In genomic region chr19:32406161-32407003, GRCh38 we compare ENCODE assay signal across 8 cellular contexts. TPM values are rescaled to one million over a fixed set of nuclear protein-coding genes. Genes with fewer than 3 reads are reported as not detected.
DNase-seq lines count a peak whose midpoint lies in the region; ATAC-seq and TF ChIP-seq lines count a peak whose summit lies in the region.

No MANE protein-coding gene starts in this region.

- DNase-seq in A673 (ENCODE audit: low spot score) (peak; percentile 31), GM23338 (ENCODE audit: low spot score) (peak; percentile 83)
- DNase-seq in activated CD8-positive, alpha-beta T cell treated with anti-CD3 and anti-CD28 coated beads, Interleukin-2, amount 10 ng/mL, durations not matched to agents 7 days and 5 days, result no peak

- peak overlapping the region; percentile 63; the same call in 1 of the 2 replicates for H2AFZ ChIP-seq in GM23338

- intact Hi-C loops in A673 (cut with micrococcal nuclease; ENCODE audit: unreplicated experiment), result no loop called here

- no peaks in the 10 kb centered on the region for H3K9me3 ChIP-seq in A673 (ENCODE audit: low read depth, low read length, poor library complexity, severe bottlenecking)
- no peaks in the 10 kb centered on the region for H3K9me3 ChIP-seq in iPS-18a (ENCODE audit: control insufficient read depth, low read depth, low read length)
- no peaks in the 10 kb centered on the region for H3K9me3 ChIP-seq in stomach smooth muscle (ENCODE audit: control insufficient read depth in 2 of 2, low read length in 2 of 2)

- peaks cover 22% of the 10 kb centered on the region for H3K4me1 ChIP-seq in A673 (ENCODE audit: insufficient read depth, low read length, poor library complexity, severe bottlenecking)
- H3K4me1 ChIP-seq in GM23338 (ENCODE audit: insufficient read depth), result peaks cover 22% of the 10 kb centered on the region
- H3K4me1 ChIP-seq in iPS-18a (ENCODE audit: control insufficient read depth, low read depth, low read length), result peaks cover 16% of the 10 kb centered on the region
- peaks cover 10% of the 10 kb centered on the region for H3K4me1 ChIP-seq in stomach smooth muscle (ENCODE audit: control insufficient read depth, insufficient read depth, low read length)

- no peaks in the 10 kb centered on the region for H3K27me3 ChIP-seq in A673 (replicated peaks; ENCODE audit: insufficient read depth, low read depth, low read length, poor library complexity)
- no peaks in the 10 kb centered on the region for H3K27me3 ChIP-seq in GM23338 (ENCODE audit: insufficient read depth)
- H3K27me3 ChIP-seq in iPS-18a (ENCODE audit: control insufficient read depth, insufficient read depth, low read length), result no peaks in the 10 kb centered on the region
- H3K27me3 ChIP-seq in stomach smooth muscle (ENCODE audit: control insufficient read depth in 1 of 2, insufficient read depth in 2 of 2, low read length in 2 of 2), result no peaks in the 10 kb centered on the region

- ATAC-seq in GM23338 (no peak; the same call in 2 of the 3 replicates), GM18868 (IDR thresholded peaks at IDR 0.05; ENCODE audit: unreplicated experiment) (no peak), GM21723 (IDR thresholded peaks at IDR 0.05; ENCODE audit: unreplicated experiment) (no peak), GM19023 (IDR thresholded peaks at IDR 0.05; ENCODE audit: unreplicated experiment) (no peak)
- ATAC-seq in activated CD8-positive, alpha-beta T cell treated with anti-CD3 and anti-CD28 coated beads, Interleukin-2, amount 10 ng/mL, durations not matched to agents 7 days and 5 days, result no peak

- BruUV-seq in A673 (replicated peaks; lab: Mats Ljungman, UMichigan), result no TSS peak

- peaks cover 10% of the 10 kb centered on the region for H3F3A ChIP-seq in GM23338 (replicated peaks; ENCODE audit: low read depth)

- H3K36me3 Mint-ChIP-seq in GM23338 (ENCODE audit: low read depth), result peaks cover 41% of the 10 kb centered on the region
- H3K36me3 Mint-ChIP-seq in activated CD8-positive, alpha-beta T cell treated with anti-CD3 and anti-CD28 coated beads, Interleukin-2, amount 10 ng/mL, durations not matched to agents 7 days and 5 days (ENCODE audit: low read depth), result peaks cover 22% of the 10 kb centered on the region

- H3K79me2 ChIP-seq in GM23338 (replicated peaks; ENCODE audit: insufficient read depth), result peaks cover 30% of the 10 kb centered on the region

- no peaks in the 10 kb centered on the region for H3K9me2 ChIP-seq in GM23338 (ENCODE audit: insufficient read depth)

- CTCF ChIA-PET in A673 (lab: Charles Lee), result no interaction called here
- CTCF ChIA-PET in activated CD8-positive, alpha-beta T cell treated with anti-CD3 and anti-CD28 coated beads, Interleukin-2, amount 10 ng/mL, durations not matched to agents 7 days and 5 days (lab: Charles Lee), result interaction anchor here (0.8 to 1.3 kb wide), 3 partner anchors 15 to 51 kb away, joined by 3 to 5 read pairs (median 3); no protein-coding TSS in a partner anchor

- H4K20me1 ChIP-seq in GM23338 (replicated peaks; ENCODE audit: insufficient read depth), result peaks cover 18% of the 10 kb centered on the region; the same call in 1 of the 2 replicates

- peak overlapping the region; percentile 67; the same call in 1 of the 2 replicates for H3K27ac Mint-ChIP-seq in GM23338
- peak overlapping the region; percentile 82 for H3K27ac Mint-ChIP-seq in activated CD8-positive, alpha-beta T cell treated with anti-CD3 and anti-CD28 coated beads, Interleukin-2, amount 10 ng/mL, durations not matched to agents 7 days and 5 days

- POLR2A ChIA-PET in A673 (lab: Charles Lee; ENCODE audit: low non-redundant PET), result no interaction called here
- POLR2A ChIA-PET in activated CD8-positive, alpha-beta T cell treated with anti-CD3 and anti-CD28 coated beads, Interleukin-2, amount 10 ng/mL, durations not matched to agents 7 days and 5 days (lab: Charles Lee), result interaction anchor here (0.6 to 2.8 kb wide), 15 partner anchors 11 to 853 kb away, joined by 3 to 15 read pairs (median 4); partner anchors contain the start of genes PDCD5 and ZNF507

- no peaks in the 10 kb centered on the region; the same call in 2 of the 3 replicates for H3K9me3 Mint-ChIP-seq in GM23338
- H3K9me3 Mint-ChIP-seq in activated CD8-positive, alpha-beta T cell treated with anti-CD3 and anti-CD28 coated beads, Interleukin-2, amount 10 ng/mL, durations not matched to agents 7 days and 5 days (ENCODE audit: insufficient read depth), result no peaks in the 10 kb centered on the region

- H3K4me2 ChIP-seq in GM23338, result peak overlapping the region; percentile 99

- H3K4me3 ChIP-seq in A673 (ENCODE audit: low read depth, low read length, poor library complexity, severe bottlenecking), result peak overlapping the region; percentile 88
- H3K4me3 ChIP-seq in GM23338, result peak overlapping the region; percentile 91
- H3K4me3 ChIP-seq in iPS-18a (ENCODE audit: low read length), result peak overlapping the region; percentile 82
- peak overlapping the region; percentile 76 to 85 for H3K4me3 ChIP-seq in stomach smooth muscle (ENCODE audit: low read length in 2 of 2)

- H3K27me3 Mint-ChIP-seq in GM23338 (ENCODE audit: insufficient read depth, low read depth, poor library complexity), result peaks cover 8% of the 10 kb centered on the region
- H3K27me3 Mint-ChIP-seq in activated CD8-positive, alpha-beta T cell treated with anti-CD3 and anti-CD28 coated beads, Interleukin-2, amount 10 ng/mL, durations not matched to agents 7 days and 5 days (ENCODE audit: low read depth), result no peaks in the 10 kb centered on the region

- peak overlapping the region; percentile 80 for H3K4me3 Mint-ChIP-seq in GM23338
- H3K4me3 Mint-ChIP-seq in activated CD8-positive, alpha-beta T cell treated with anti-CD3 and anti-CD28 coated beads, Interleukin-2, amount 10 ng/mL, durations not matched to agents 7 days and 5 days, result peak overlapping the region; percentile 81

- no peak for TF ChIP-seq CTCF in A673 (conservative IDR thresholded peaks at IDR 0.05; ENCODE audit: low read depth, low read length)
- no peak for TF ChIP-seq CTCF in GM23338 (conservative IDR thresholded peaks at IDR 0.05; ENCODE audit: low read depth in 2 of 2)

- H3K4me1 Mint-ChIP-seq in GM23338, result peaks cover 32% of the 10 kb centered on the region
- H3K4me1 Mint-ChIP-seq in activated CD8-positive, alpha-beta T cell treated with anti-CD3 and anti-CD28 coated beads, Interleukin-2, amount 10 ng/mL, durations not matched to agents 7 days and 5 days (ENCODE audit: low read depth), result peaks cover 17% of the 10 kb centered on the region

- peak overlapping the region; percentile 91 for H3K9ac ChIP-seq in iPS-18a (ENCODE audit: low read length)
- H3K9ac ChIP-seq in stomach smooth muscle (ENCODE audit: low read length in 2 of 2), result peak overlapping the region; percentile 71 to 90

- peaks cover 30% of the 10 kb centered on the region for H3K36me3 ChIP-seq in A673 (ENCODE audit: insufficient read depth, low read length, poor library complexity, severe bottlenecking)
- H3K36me3 ChIP-seq in GM23338 (ENCODE audit: insufficient read depth), result peaks cover 33% of the 10 kb centered on the region
- peaks cover 33% of the 10 kb centered on the region for H3K36me3 ChIP-seq in iPS-18a (ENCODE audit: control insufficient read depth, low read depth, low read length)
- H3K36me3 ChIP-seq in stomach smooth muscle (ENCODE audit: control insufficient read depth in 2 of 2, insufficient read depth in 2 of 2, low read length in 2 of 2), result no peaks in the 10 kb centered on the region

- peak overlapping the region; percentile 97 for H3K27ac ChIP-seq in A673 (ENCODE audit: low read depth, low read length, poor library complexity, severe bottlenecking)
- no peak overlapping the region for H3K27ac ChIP-seq in GM23338 (ENCODE audit: low read depth)
- H3K27ac ChIP-seq in iPS-18a (ENCODE audit: low read length), result no peak overlapping the region
- H3K27ac ChIP-seq in stomach smooth muscle (ENCODE audit: low read length), result no peak overlapping the region

TF ChIP-seq in GM23338, 12 proteins besides CTCF, POLR2A, EP300 and RAD21 (continues in another document):
- TF ChIP-seq ZNF114 (CRISPR knock-in tag; IDR thresholded peaks at IDR 0.05), result no peak
- no peak for TF ChIP-seq NANOG (IDR thresholded peaks at IDR 0.05; ENCODE audit: borderline replicate concordance)
- TF ChIP-seq EZH2 (IDR thresholded peaks at IDR 0.05; ENCODE audit: low read depth, unreplicated experiment), result no peak
- no peak for TF ChIP-seq EZH2phosphoT487 (IDR thresholded peaks at IDR 0.05; ENCODE audit: unreplicated experiment)
- TF ChIP-seq JUNB (IDR thresholded peaks at IDR 0.05; ENCODE audit: unreplicated experiment), result no peak
- no peak for TF ChIP-seq ZNF331 (CRISPR knock-in tag; IDR thresholded peaks at IDR 0.05; ENCODE audit: low read depth)
- TF ChIP-seq ETS1 (IDR thresholded peaks at IDR 0.05), result no peak
- TF ChIP-seq STAT1 (IDR thresholded peaks at IDR 0.05; ENCODE audit: unreplicated experiment), result no peak

RNA-seq across cellular contexts. Expression of gene DPY19L3, which starts 0.8 kb away (rescaled TPM):
- total RNA-seq in A673 (2021), result 62.7 and 70.5 TPM in 2 replicates
- total RNA-seq in GM23338 (2014; rRNA removed; shearing (Covaris generic)), result 43.3 and 46.6 TPM in 2 replicates
- polyA plus RNA-seq in GM23338 (2016; fragmentation: Nextera tagmentation; extraction: Ambion mirVana), result 9.4 and 13.5 TPM in 2 replicates
- 10 to 100 TPM; 13.0 to 13.6 TPM for total RNA-seq in activated CD8-positive, alpha-beta T cell treated with anti-CD3 and anti-CD28 coated beads, Interleukin-2, amount 10 ng/mL, durations not matched to agents 7 days and 5 days
